8 cellular contexts compared by ENCODE assay signal in genomic region chr12:1690578-1691122, GRCh38. TPM values are rescaled to one million over a fixed set of nuclear protein-coding genes. Genes with fewer than 3 reads are reported as not detected.
DNase-seq lines count a peak whose midpoint lies in the region; TF ChIP-seq lines count a peak whose summit lies in the region.

A gene with protein sequence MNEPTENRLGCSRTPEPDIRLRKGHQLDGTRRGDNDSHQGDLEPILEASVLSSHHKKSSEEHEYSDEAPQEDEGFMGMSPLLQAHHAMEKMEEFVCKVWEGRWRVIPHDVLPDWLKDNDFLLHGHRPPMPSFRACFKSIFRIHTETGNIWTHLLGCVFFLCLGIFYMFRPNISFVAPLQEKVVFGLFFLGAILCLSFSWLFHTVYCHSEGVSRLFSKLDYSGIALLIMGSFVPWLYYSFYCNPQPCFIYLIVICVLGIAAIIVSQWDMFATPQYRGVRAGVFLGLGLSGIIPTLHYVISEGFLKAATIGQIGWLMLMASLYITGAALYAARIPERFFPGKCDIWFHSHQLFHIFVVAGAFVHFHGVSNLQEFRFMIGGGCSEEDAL (plus strand): TSS chr12:1691070. CDS start chr12:1754344, 63,274 bp downstream.

- H3K27ac ChIP-seq in SJSA1: peak within 1 kb of the TSS; percentile 69

- H3K36me3 ChIP-seq in SJSA1 (peaks cover 4% of the 10 kb centered on the region), neuron (ENCODE audit: insufficient read depth, low read length) (no peaks in the 10 kb centered on the region)

- no peaks in the 10 kb centered on the region for H3K27me3 ChIP-seq in SJSA1 (replicated peaks)
- no peaks in the 10 kb centered on the region for H3K27me3 ChIP-seq in neuron (ENCODE audit: insufficient read depth, low read length)

- H3K4me1 ChIP-seq in SJSA1 (replicated peaks): peaks cover 6% of the 10 kb centered on the region; the same call in 1 of the 2 replicates
- peaks cover 14% of the 10 kb centered on the region for H3K4me1 ChIP-seq in neuron (ENCODE audit: insufficient read depth, low read length)

- H3K9me3 ChIP-seq in SJSA1 (replicated peaks) (no peaks in the 10 kb centered on the region), neuron (ENCODE audit: low read length) (no peaks in the 10 kb centered on the region)

- POLR2A ChIA-PET in HEK293T (lab: Yijun Ruan, JAX): interaction anchor here (0.6 to 3.2 kb wide), 14 partner anchors 9 to 108 kb away, joined by 3 to 17 read pairs (median 4); no protein-coding TSS in a partner anchor

- H3K4me3 ChIP-seq in SJSA1: peak within 1 kb of the TSS; percentile 91
- peak within 1 kb of the TSS; percentile 64 for H3K4me3 ChIP-seq in neuron (ENCODE audit: low read length)

- CTCF ChIA-PET in HEK293T (lab: Yijun Ruan, JAX): interaction anchor here (0.6 kb wide), 1 partner anchor 17 kb away, joined by 4 read pairs; no protein-coding TSS in a partner anchor

- DNase-seq in GM03348 (ENCODE audit: low spot score) (peak; percentile 98), HEK293T (ENCODE audit: extremely low spot score) (peak; percentile 93), MV-4-11 (lab: John Stamatoyannopoulos, UW) (peak; percentile 98), SJSA1 (ENCODE audit: low read depth in 1 of 2, low spot score in 2 of 2) (peak; percentile 94 to 96), foreskin melanocyte (peak; percentile 94), stromal cell of bone marrow (ENCODE audit: low read depth) (peak; percentile 95)
- peak; percentile 85 to 93 (median 88) for DNase-seq in activated naive CD4-positive, alpha-beta T cell (lab: John Stamatoyannopoulos, UW)

- H2AFZ ChIP-seq in neuron (ENCODE audit: low read depth, low read length): peak within 1 kb of the TSS; percentile 31

TF ChIP-seq in HEK293T, 16 proteins besides CTCF, POLR2A, EP300 and RAD21:
- peak; percentile 78 for TF ChIP-seq ELF4 (IDR thresholded peaks at IDR 0.05)
- TF ChIP-seq FOXM1 (IDR thresholded peaks at IDR 0.05; ENCODE audit: borderline replicate concordance): no peak
- TF ChIP-seq SP1 (IDR thresholded peaks at IDR 0.05): no peak
- TF ChIP-seq FOXA1 (IDR thresholded peaks at IDR 0.05): no peak
- no peak for TF ChIP-seq SUZ12 (IDR thresholded peaks at IDR 0.05)
- TF ChIP-seq TARDBP (IDR thresholded peaks at IDR 0.05): no peak
- TF ChIP-seq NFRKB (IDR thresholded peaks at IDR 0.05): no peak
- no peak for TF ChIP-seq ARNT (IDR thresholded peaks at IDR 0.05)
- peak; percentile 95 for TF ChIP-seq L3MBTL2 (conservative IDR thresholded peaks at IDR 0.05)
- no peak for TF ChIP-seq ZNF384 (IDR thresholded peaks at IDR 0.05)
- TF ChIP-seq LEF1 (IDR thresholded peaks at IDR 0.05; ENCODE audit: borderline replicate concordance): no peak

RNA-seq across cellular contexts. Expression of the gene that starts here (rescaled TPM):
- 18.2 and 38.7 TPM in 2 replicates for total RNA-seq in SJSA1 (2014; rRNA removed; shearing (Covaris generic))

Comparison
In these comparisons a context has a peak if more than half of its experiments do, and no peak if none do; other contexts are left out.
1. Peak in every context shown above with its lines: DNase-seq, H3K4me3 ChIP-seq and H3K27ac ChIP-seq.